9 cellular contexts compared by ENCODE assay signal in the genomic region with DNA sequence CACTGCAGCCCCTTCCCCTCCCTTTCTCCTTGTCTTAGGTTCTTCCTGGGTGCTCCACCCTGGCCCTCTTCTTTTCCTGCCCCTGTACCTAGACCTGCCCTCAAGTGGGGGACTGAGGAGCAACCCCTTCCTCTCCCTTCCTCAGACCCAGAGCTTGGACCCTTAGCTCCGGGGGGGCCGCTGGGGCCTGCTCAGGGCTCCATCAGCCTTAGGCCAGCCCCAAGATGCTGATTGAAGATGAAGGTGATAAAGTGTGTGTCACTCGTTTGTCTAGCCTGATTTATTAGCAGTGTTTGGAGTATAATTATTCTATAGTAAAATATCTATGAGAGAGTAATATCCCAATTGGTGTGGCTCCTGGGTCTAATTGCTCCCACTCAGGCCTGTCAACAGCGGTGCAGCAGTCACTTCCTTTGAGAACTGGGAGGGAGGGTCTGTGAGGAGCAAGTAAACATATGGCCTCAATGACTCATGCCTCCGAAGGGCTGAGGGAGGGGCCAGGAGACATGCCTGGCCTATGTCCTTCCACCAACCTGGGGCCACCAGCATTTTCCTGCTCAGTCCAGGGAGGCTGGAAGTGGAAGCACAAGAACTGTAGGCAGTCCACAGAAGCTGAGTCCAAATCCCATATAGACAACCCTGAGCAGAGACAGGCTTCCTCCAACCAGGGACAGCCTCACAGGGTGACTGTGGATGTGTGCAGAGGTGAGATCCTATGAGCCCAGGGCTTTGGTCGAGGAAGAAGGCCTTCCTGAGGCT.
DNase-seq lines count a peak whose midpoint lies in the region; ATAC-seq and TF ChIP-seq lines count a peak whose summit lies in the region.
"Had no signal": no experiment of that assay in that cellular context is flagged by ENCODE, and none has a peak within 500 bp of the region (broad histone marks: within the 10 kb centered on the region; RNA-seq: fewer than 3 reads in every experiment).

No MANE protein-coding gene starts in this region.

- peak; percentile 89 for DNase-seq in DMS 273 treated with DMSO at 0.1 percent for 48 hours (lab: John Stamatoyannopoulos, UW)
- DNase-seq in NCI-H1417 treated with DMSO at 0.1 percent for 48 hours (lab: John Stamatoyannopoulos, UW), result peak; percentile 67
- peak; percentile 17 to 82 for DNase-seq in lung microvascular endothelial cell (ENCODE audit: low read depth in 2 of 2)
- DNase-seq in NCI-H526 treated with DMSO at 0.1 percent for 48 hours (lab: John Stamatoyannopoulos, UW), result no peak
- DNase-seq: activated CD4-positive, alpha-beta T cell treated with anti-CD3 and anti-CD28 coated beads for 48 hours had no signal

- no peaks in the 10 kb centered on the region for H3K9me3 Mint-ChIP-seq in brain

- TF ChIP-seq CTCF in brain (conservative IDR thresholded peaks at IDR 0.05), result no peak

- H3K4me1 Mint-ChIP-seq in brain, result peaks cover 44% of the 10 kb centered on the region

- peak overlapping the region in 3 of 5 experiments; percentile 62 to 91 (median 85) for H3K27ac Mint-ChIP-seq in brain

- H3K36me3 Mint-ChIP-seq in brain, result peaks cover 3% of the 10 kb centered on the region

- no peaks in the 10 kb centered on the region for H3K27me3 Mint-ChIP-seq in brain

- ATAC-seq in GM21529 (IDR thresholded peaks at IDR 0.05; ENCODE audit: unreplicated experiment), result no peak
- no peak for ATAC-seq in GM21737 (IDR thresholded peaks at IDR 0.05; ENCODE audit: unreplicated experiment)
- ATAC-seq in HG03108 (IDR thresholded peaks at IDR 0.05; ENCODE audit: unreplicated experiment), result no peak

- no peak overlapping the region for H3K4me3 Mint-ChIP-seq in brain
